15 cellular contexts compared by ENCODE assay signal in genomic region chr11:69380921-69381581, GRCh38.
DNase-seq lines count a peak whose midpoint lies in the region; ATAC-seq and TF ChIP-seq lines count a peak whose summit lies in the region.
"Had no signal": no experiment of that assay in that cellular context is flagged by ENCODE, and none has a peak within 500 bp of the region (broad histone marks: within the 10 kb centered on the region; RNA-seq: fewer than 3 reads in every experiment).

No MANE protein-coding gene starts in this region.

- peak overlapping the region; percentile 99; the same call in 1 of the 2 replicates for H2AFZ ChIP-seq in OCI-LY7 (ENCODE audit: low read length)
- H2AFZ ChIP-seq in Karpas-422 (ENCODE audit: low read length), result no peak overlapping the region

- no peaks in the 10 kb centered on the region for H4K20me1 ChIP-seq in OCI-LY7 (ENCODE audit: insufficient read depth, low read length)
- no peaks in the 10 kb centered on the region for H4K20me1 ChIP-seq in Karpas-422 (ENCODE audit: insufficient read depth, low read depth, low read length)

- H3K27me3 ChIP-seq in Karpas-422 (ENCODE audit: low read length), result no peaks in the 10 kb centered on the region

- no peak overlapping the region for H3K9ac ChIP-seq in Karpas-422 (ENCODE audit: low read length)

- in situ Hi-C loops in G401 (cut with HindIII; ENCODE audit: low sequenced_read_pairs), result no loop called here

- H3K79me2 ChIP-seq in OCI-LY7 (ENCODE audit: insufficient read depth, low read depth, low read length) (no peaks in the 10 kb centered on the region), Karpas-422 (ENCODE audit: low read length) (no peaks in the 10 kb centered on the region)

- H3K27ac ChIP-seq in OCI-LY7 (ENCODE audit: low read depth, low read length, poor library complexity, severe bottlenecking), result no peak overlapping the region
- no peak overlapping the region for H3K27ac ChIP-seq in Karpas-422 (ENCODE audit: low read length)

- CTCF ChIA-PET in OCI-LY7 (lab: Charles Lee; ENCODE audit: unreplicated experiment), result no interaction called here

- intact Hi-C loops in OCI-LY7 (cut with micrococcal nuclease; ENCODE audit: unreplicated experiment) (loop anchor here (5.0 kb wide), 1 partner anchor 84 kb away; no protein-coding TSS in a partner anchor), sciatic nerve (cut with DNase I) (no loop called here)

- peak; percentile 22 for ATAC-seq in sciatic nerve
- no peak for ATAC-seq in esophagus mucosa

- no peaks in the 10 kb centered on the region for H3K9me2 ChIP-seq in OCI-LY7 (ENCODE audit: insufficient read depth, low read length)
- H3K9me2 ChIP-seq in Karpas-422 (replicated peaks; ENCODE audit: insufficient read depth, low read length), result no peaks in the 10 kb centered on the region

- BruUV-seq in OCI-LY7 (replicated peaks; lab: Mats Ljungman, UMichigan), result no TSS peak

- H3K9me3 ChIP-seq in OCI-LY7 (ENCODE audit: low read length) (no peaks in the 10 kb centered on the region), Karpas-422 (ENCODE audit: low read length) (no peaks in the 10 kb centered on the region)

- H3K4me3 ChIP-seq in OCI-LY7 (ENCODE audit: low read depth, low read length, poor library complexity, severe bottlenecking) (no peak overlapping the region), Karpas-422 (ENCODE audit: low read length) (no peak overlapping the region)

- peak; percentile 9 for DNase-seq in G401 (ENCODE audit: low spot score)
- no peak for DNase-seq in OCI-LY7 (ENCODE audit: low spot score)
- DNase-seq in globus pallidus (ENCODE audit: low spot score), result peak; percentile 25
- DNase-seq in sciatic nerve (ENCODE audit: low spot score), result peak; percentile 57
- no peak for DNase-seq in Karpas-422
- no peak for DNase-seq in activated gamma-delta T cell treated with Interleukin-2 at 50 U/mL for 16 hours
- DNase-seq: activated CD4-positive, alpha-beta T cell treated with anti-CD3 and anti-CD28 coated beads, Interleukin-2, amount 50 U/mL, for 48 hours; activated T-cell treated with anti-CD3 and anti-CD28 coated beads, Interleukin-2, amount 50 U/mL, for 48 hours; central memory CD4-positive, alpha-beta T cell; effector memory CD4-positive, alpha-beta T cell; left cardiac atrium; NCI-H524 treated with DMSO at 0.1 percent for 48 hours; stimulated activated CD4-positive, alpha-beta T cell treated with anti-CD3 and anti-CD28 coated beads, Interleukin-4, amount 100 ng/mL, for 4 hours; stimulated activated CD8-positive, alpha-beta memory T cell treated with anti-CD3 and anti-CD28 coated beads, Interleukin-4, amount 100 ng/mL, for 48 hours had no signal

- H3K36me3 ChIP-seq in OCI-LY7 (ENCODE audit: insufficient read depth, low read length) (no peaks in the 10 kb centered on the region), Karpas-422 (ENCODE audit: insufficient read depth, low read length) (no peaks in the 10 kb centered on the region)

- POLR2A ChIA-PET in OCI-LY7 (lab: Charles Lee), result interaction anchor here (0.8 kb wide), 1 partner anchor 72 kb away, joined by 3 read pairs; no protein-coding TSS in a partner anchor

- no peak overlapping the region for H3K4me2 ChIP-seq in OCI-LY7 (ENCODE audit: low read length)
- H3K4me2 ChIP-seq in Karpas-422 (ENCODE audit: low read depth, low read length, poor library complexity, severe bottlenecking), result no peak overlapping the region

- H3K4me1 ChIP-seq in OCI-LY7 (ENCODE audit: insufficient read depth, low read length, poor library complexity, severe bottlenecking) (peaks cover 12% of the 10 kb centered on the region), Karpas-422 (ENCODE audit: low read length) (peaks cover 15% of the 10 kb centered on the region)

- no peak for TF ChIP-seq CTCF in OCI-LY7 (conservative IDR thresholded peaks at IDR 0.05; ENCODE audit: low read length)

Comparison
In these comparisons a context has a peak if more than half of its experiments do, and no peak if none do; other contexts are left out.
1. DNase-seq: peak in G401 (single experiment), globus pallidus (single experiment) and sciatic nerve (single experiment); none in OCI-LY7 (single experiment), Karpas-422 (single experiment) and activated gamma-delta T cell treated with Interleukin-2 at 50 U/mL for 16 hours (single experiment).